In the genomic region with DNA sequence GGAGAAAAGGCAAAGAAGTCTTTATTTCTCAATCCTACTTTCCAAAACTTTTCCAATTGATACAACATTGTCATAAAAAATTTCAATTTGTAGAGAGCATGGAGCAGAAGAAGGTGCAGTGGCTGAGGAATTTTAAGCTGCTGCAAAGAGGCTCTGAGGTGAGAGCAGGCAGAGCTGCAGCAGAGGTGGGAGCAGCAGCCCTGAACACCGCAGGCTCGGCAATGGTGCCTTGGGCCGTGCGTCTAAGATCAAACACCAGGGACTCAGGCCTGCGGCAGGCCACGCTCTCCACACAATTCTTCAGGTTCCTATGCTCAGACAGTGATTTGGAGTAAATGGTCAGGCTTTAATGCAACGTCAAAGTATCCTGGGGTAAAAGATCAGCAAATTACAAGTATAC, we compare ENCODE assay signal across 16 cellular contexts. TPM values are rescaled to one million over a fixed set of nuclear protein-coding genes. Genes with fewer than 3 reads are reported as not detected.
DNase-seq lines count a peak whose midpoint lies in the region; TF ChIP-seq lines count a peak whose summit lies in the region.
"Had no signal": no experiment of that assay in that cellular context is flagged by ENCODE, and none has a peak within 500 bp of the region (broad histone marks: within the 10 kb centered on the region; RNA-seq: fewer than 3 reads in every experiment).

No MANE protein-coding gene starts in this region.

- H3K27ac ChIP-seq in caudate nucleus (ENCODE audit: low read depth, low read length) (peak overlapping the region; percentile 39), thyroid gland (peak overlapping the region in 2 of 3 donors; percentile 14 to 19)
- H3K27ac ChIP-seq: 22Rv1, A549, BLaER1 had no signal

- no peaks in the 10 kb centered on the region for H3K36me3 Mint-ChIP-seq in HFFc6 (ENCODE audit: low read depth)

- no peak overlapping the region for H3K27ac Mint-ChIP-seq in HFFc6
- H3K27ac Mint-ChIP-seq: CD14-positive monocyte; CD4-positive, alpha-beta memory T cell had no signal

- intact Hi-C loops in thyroid gland (cut with DNase I), result no loop called here

- H3K36me3 ChIP-seq in thyroid gland, result no peaks in the 10 kb centered on the region
- H3K36me3 ChIP-seq: BLaER1, HAP-1 had no signal

- peaks cover 42 to 56% of the 10 kb centered on the region in 2 donors for H3K4me1 ChIP-seq in thyroid gland
- H3K4me1 ChIP-seq: A549, HAP-1 had no signal

- no peaks in the 10 kb centered on the region for H3K9me3 ChIP-seq in thyroid gland
- H3K9me3 ChIP-seq: A549, BLaER1, HAP-1 had no signal

- peaks cover 3% of the 10 kb centered on the region; the same call in 1 of the 2 replicates for H3K9me3 Mint-ChIP-seq in HFFc6
- H3K9me3 Mint-ChIP-seq: CD4-positive, alpha-beta memory T cell had no signal

- no peak for TF ChIP-seq CTCF in thyroid gland (IDR thresholded peaks at IDR 0.05)
- TF ChIP-seq CTCF in HFFc6 (IDR thresholded peaks at IDR 0.05), result no peak

- H3K4me3 ChIP-seq in thyroid gland (replicated peaks in 1 of 3), result no peak overlapping the region
- H3K4me3 ChIP-seq: A549, BLaER1, HAP-1 had no signal

- peaks cover 1% of the 10 kb centered on the region; the same call in 1 of the 2 replicates for H3K27me3 Mint-ChIP-seq in HFFc6 (ENCODE audit: insufficient read depth)
- H3K27me3 Mint-ChIP-seq: CD4-positive, alpha-beta memory T cell had no signal

- H3K4me1 Mint-ChIP-seq in HFFc6 (ENCODE audit: low read depth), result peaks cover 30% of the 10 kb centered on the region

- no peaks in the 10 kb centered on the region for H3K27me3 ChIP-seq in thyroid gland
- H3K27me3 ChIP-seq: BLaER1 had no signal

- no peak for TF ChIP-seq POLR2A in thyroid gland (IDR thresholded peaks at IDR 0.05)

- 52 to 67% methylated on average over 7 of the region's 7 CpGs for WGBS in thyroid gland, 2 donors

- DNase-seq in ELF-1 (ENCODE audit: low read depth, low spot score) (peak; percentile 76), caudate nucleus (lab: John Stamatoyannopoulos, UW) (peak in 3 of 61 donors; percentile 14 to 26 (median 16)), left kidney (ENCODE audit: low read depth, low spot score) (peak; percentile 30), thyroid gland (peak in 1 of 2 donors; percentile 34), HFFc6 (no peak), amygdala (lab: John Stamatoyannopoulos, UW) (no peak), cerebellar nuclear complex (lab: John Stamatoyannopoulos, UW) (no peak)
- DNase-seq: CD4-positive, alpha-beta memory T cell; DMS153; DMS79; GF-D8 had no signal

- no peak overlapping the region for H3K4me3 Mint-ChIP-seq in HFFc6
- H3K4me3 Mint-ChIP-seq: CD14-positive monocyte; CD4-positive, alpha-beta memory T cell had no signal

RNA-seq across cellular contexts. Expression of gene SIL1, which starts 46.3 kb away (rescaled TPM):
- total RNA-seq in thyroid gland, result 100 to 1,000 TPM in 2 of 4 donors, 10 to 100 TPM in 2; 57.5 to 103 (median 81.7) TPM
- 10 to 100 TPM; 64.7 to 84.7 (median 78.7) TPM for total RNA-seq in HFFc6 (2021; fragmentation: NEBNext Ultra II Directional; extraction: Animal tissue kit (Norgen Biotek cat#: 25700))

Comparison
In these comparisons a context has a peak if more than half of its experiments do, and no peak if none do; other contexts are left out.
1. DNase-seq: peak in ELF-1 (single experiment) and left kidney (single experiment); none in HFFc6 (single experiment), amygdala (0 of 56) and cerebellar nuclear complex (0 of 2).